Comparison of ENCODE assay signal across 9 cellular contexts in the genomic region with DNA sequence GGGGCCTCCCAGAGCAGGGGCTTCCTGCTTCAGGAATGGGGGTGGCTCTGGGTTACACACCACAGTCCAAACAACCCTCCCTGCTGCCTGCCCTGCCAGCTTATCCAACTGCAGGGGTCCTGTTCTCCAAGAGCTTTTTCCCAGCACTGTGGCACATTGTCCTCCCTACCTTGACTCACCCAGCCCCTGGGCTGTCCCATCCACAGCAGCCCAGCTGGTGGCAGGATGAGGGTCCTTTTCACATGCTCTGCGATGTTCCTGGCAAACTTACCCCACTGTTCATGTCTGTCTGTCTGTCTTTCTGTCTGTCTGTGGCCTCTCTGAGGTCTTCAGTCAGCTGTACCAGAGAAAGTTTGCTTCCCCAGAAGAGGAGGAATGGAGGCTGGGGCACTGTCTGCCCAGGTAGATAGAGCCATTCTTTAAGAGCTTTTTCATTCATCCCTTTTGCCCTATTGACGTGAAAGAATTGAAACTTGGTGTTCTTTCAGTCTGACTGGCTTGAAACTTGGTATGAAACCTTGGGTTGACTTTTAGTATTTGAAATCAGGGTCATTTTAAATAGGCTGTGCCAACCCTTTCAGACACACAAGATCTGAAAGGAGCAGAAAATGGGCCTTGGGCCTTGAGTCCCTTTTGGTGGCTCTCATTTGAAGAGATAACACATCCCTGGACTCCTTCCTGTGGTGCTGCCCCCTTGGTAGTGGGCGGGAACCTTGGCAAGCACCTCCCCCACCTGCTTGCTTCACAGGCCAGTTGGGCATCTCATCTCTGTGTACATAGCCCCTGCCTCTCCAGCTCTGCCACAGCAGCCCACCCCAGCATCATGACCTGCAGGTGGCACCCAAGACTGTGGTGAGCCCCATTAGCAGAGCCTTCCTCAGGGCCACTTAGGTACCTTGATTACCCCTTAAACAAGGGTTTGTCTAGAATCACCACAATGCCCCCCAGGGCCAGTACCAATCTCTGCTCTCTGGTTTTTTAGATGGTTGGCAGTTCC.
A peak's percentile ranks its signal among the peaks of the same experiment; 100 is the strongest.
DNase-seq lines count a peak whose midpoint lies in the region; ATAC-seq and TF ChIP-seq lines count a peak whose summit lies in the region.
"Had no signal": no experiment of that assay in that cellular context is flagged by ENCODE, and none has a peak within 500 bp of the region (broad histone marks: within the 10 kb centered on the region; RNA-seq: fewer than 3 reads in every experiment).

No MANE protein-coding gene starts in this region.

- peak; percentile 11 for TF ChIP-seq CTCF in GM20000 (IDR thresholded peaks at IDR 0.05; ENCODE audit: extremely low read depth, missing control alignments)
- no peak for TF ChIP-seq CTCF in activated B cell treated with CpG ODN at 0.5 μM for 24 hours (IDR thresholded peaks at IDR 0.05)
- peak; percentile 28 for TF ChIP-seq CTCF in epithelial cell of proximal tubule (conservative IDR thresholded peaks at IDR 0.05; ENCODE audit: low read depth, low read length)

- POLR2A ChIA-PET in activated B cell treated with CpG ODN at 0.5 μM for 24 hours (lab: Charles Lee) = interaction anchor here (0.6 kb wide), 1 partner anchor 12 kb away, joined by 4 read pairs; no protein-coding TSS in a partner anchor

- DNase-seq in GM20000 (ENCODE audit: low spot score) = peak; percentile 39
- DNase-seq in activated B cell treated with CpG ODN at 0.5 μM for 24 hours = peak; percentile 23
- no peak for DNase-seq in epithelial cell of proximal tubule (ENCODE audit: low read depth)
- DNase-seq in stimulated activated CD4-positive, alpha-beta T cell treated with anti-CD3 and anti-CD28 coated beads, Interleukin-2, amount 100 ng/mL, for 24 hours = peak; percentile 23 to 28
- DNase-seq in GOT3 (lab: John Stamatoyannopoulos, UW) = no peak
- no peak for DNase-seq in GM03348 (ENCODE audit: low spot score)
- no peak for DNase-seq in NCI-H2171 (lab: John Stamatoyannopoulos, UW)

- peaks cover 35% of the 10 kb centered on the region for H3K36me3 Mint-ChIP-seq in activated B cell treated with CpG ODN at 0.5 μM for 24 hours (ENCODE audit: low read depth)

- ATAC-seq in activated B cell treated with CpG ODN at 0.5 μM for 24 hours (ENCODE audit: low read depth) (peak; percentile 78), HG03378 (IDR thresholded peaks at IDR 0.05; ENCODE audit: unreplicated experiment) (no peak)

- no peak overlapping the region for H3K4me3 Mint-ChIP-seq in activated B cell treated with CpG ODN at 0.5 μM for 24 hours
- H3K4me3 Mint-ChIP-seq: IgD-negative memory B cell had no signal

- H3K9me3 Mint-ChIP-seq in activated B cell treated with CpG ODN at 0.5 μM for 24 hours = peaks cover 3% of the 10 kb centered on the region

- CTCF ChIA-PET in activated B cell treated with CpG ODN at 0.5 μM for 24 hours (lab: Charles Lee) = interaction anchor here (0.7 to 1.9 kb wide), 5 partner anchors 49 to 141 kb away, joined by 3 to 21 read pairs (median 3); no protein-coding TSS in a partner anchor

- H3K4me1 Mint-ChIP-seq in activated B cell treated with CpG ODN at 0.5 μM for 24 hours = no peaks in the 10 kb centered on the region

- H3K4me3 ChIP-seq in epithelial cell of proximal tubule (ENCODE audit: low read depth, low read length) = no peak overlapping the region

- no peak overlapping the region for H3K27ac Mint-ChIP-seq in activated B cell treated with CpG ODN at 0.5 μM for 24 hours

- no peaks in the 10 kb centered on the region for H3K27me3 Mint-ChIP-seq in activated B cell treated with CpG ODN at 0.5 μM for 24 hours
- H3K27me3 Mint-ChIP-seq: IgD-negative memory B cell had no signal

- intact Hi-C loops in activated B cell treated with CpG ODN at 0.5 μM for 24 hours (cut with micrococcal nuclease) = loop anchor here (1.0 to 5.0 kb wide), 4 partner anchors 50 to 141 kb away; a partner anchor contains a TSS

Comparison
In these comparisons a context has a peak if more than half of its experiments do, and no peak if none do; other contexts are left out.
1. DNase-seq: peak in GM20000 (single experiment), activated B cell treated with CpG ODN at 0.5 μM for 24 hours (single experiment) and stimulated activated CD4-positive, alpha-beta T cell treated with anti-CD3 and anti-CD28 coated beads, Interleukin-2, amount 100 ng/mL, for 24 hours (2 of 2); none in epithelial cell of proximal tubule (single experiment), GOT3 (single experiment), GM03348 (single experiment) and NCI-H2171 (single experiment).